In genomic region chr11:19243143-19243542, GRCh38 we compare ENCODE assay signal across 15 cellular contexts.
DNase-seq lines count a peak whose midpoint lies in the region; ATAC-seq and TF ChIP-seq lines count a peak whose summit lies in the region.
"Had no signal": no experiment of that assay in that cellular context is flagged by ENCODE, and none has a peak within 500 bp of the region (broad histone marks: within the 10 kb centered on the region; RNA-seq: fewer than 3 reads in every experiment).

No MANE protein-coding gene starts in this region.

- H4K20me1 ChIP-seq in BLaER1 treated with 17β-estradiol and CSF1 and Interleukin-3, amounts not matched to agents 10 nM and 100 nM = no peaks in the 10 kb centered on the region; a peak in 3 of 22 replicates
- no peaks in the 10 kb centered on the region for H4K20me1 ChIP-seq in DOHH2 (ENCODE audit: control insufficient read depth, insufficient read depth, low read depth, low read length)

- H3F3A ChIP-seq in DOHH2 (ENCODE audit: control insufficient read depth, insufficient read depth) = peaks cover 10% of the 10 kb centered on the region

- no peak for DNase-seq in Ammon's horn (ENCODE audit: low spot score)
- DNase-seq in dedifferentiated amniotic fluid mesenchymal stem cell (ENCODE audit: extremely low spot score) = no peak
- DNase-seq in stimulated activated naive B cell treated with anti-CD40 and anti-IgM and Interleukin-4, amounts not matched to agents 10 μg/mL and 1 μg/mL and 100 μg/mL, for 72 hours = no peak
- DNase-seq: activated T-cell treated with anti-CD3 and anti-CD28 coated beads, Interleukin-2, amount 50 U/mL, for 24 hours; GM23248; islet precursor cell; NK-92 treated with Interleukin-12 subunit alpha and Interleukin-12 subunit beta, amount 100 ng/mL, for 24 hours; stimulated activated CD4-positive, alpha-beta T cell treated with anti-CD3 and anti-CD28 coated beads, Interleukin-1b, Interleukin-23, amount 100 ng/mL, for 48 hours had no signal

- peaks cover 12% of the 10 kb centered on the region for H3K36me3 Mint-ChIP-seq in T-helper 1 cell treated with Interleukin-12 subunit alpha and Interleukin-12 subunit beta and Interleukin-4 antibody, amounts not matched to agents 30 μg/mL and 1 μg/mL, for 36 hours (ENCODE audit: low read depth)
- H3K36me3 Mint-ChIP-seq in stimulated activated naive B cell treated with anti-CD40 and anti-IgM and Interleukin-4, amounts not matched to agents 10 μg/mL and 1 μg/mL and 100 μg/mL, for 72 hours = peaks cover 3 to 4% of the 10 kb centered on the region in 2 donors

- no peak overlapping the region for H3K27ac Mint-ChIP-seq in T-helper 1 cell treated with Interleukin-12 subunit alpha and Interleukin-12 subunit beta and Interleukin-4 antibody, amounts not matched to agents 30 μg/mL and 1 μg/mL, for 36 hours
- no peak overlapping the region for H3K27ac Mint-ChIP-seq in stimulated activated naive B cell treated with anti-CD40 and anti-IgM and Interleukin-4, amounts not matched to agents 10 μg/mL and 1 μg/mL and 100 μg/mL, for 72 hours
- H3K27ac Mint-ChIP-seq: activated T-cell treated with anti-CD3 and anti-CD28 coated beads, Interleukin-2, amount 50 U/mL, for 24 hours had no signal

- H3K9me2 ChIP-seq in DOHH2 (replicated peaks; ENCODE audit: control insufficient read depth, low read length) = no peaks in the 10 kb centered on the region

- H3K4me3 Mint-ChIP-seq in T-helper 1 cell treated with Interleukin-12 subunit alpha and Interleukin-12 subunit beta and Interleukin-4 antibody, amounts not matched to agents 30 μg/mL and 1 μg/mL, for 36 hours = peak overlapping the region; percentile 21
- H3K4me3 Mint-ChIP-seq in stimulated activated naive B cell treated with anti-CD40 and anti-IgM and Interleukin-4, amounts not matched to agents 10 μg/mL and 1 μg/mL and 100 μg/mL, for 72 hours = no peak overlapping the region

- no peak for ATAC-seq in HG03521 (IDR thresholded peaks at IDR 0.05; ENCODE audit: unreplicated experiment)
- ATAC-seq in stimulated activated naive B cell treated with anti-CD40 and anti-IgM and Interleukin-4, amounts not matched to agents 10 μg/mL and 1 μg/mL and 100 μg/mL, for 72 hours (replicated peaks) = no peak
- ATAC-seq: SK-N-SH treated with all-trans-retinoic acid at 6 μM for 48 hours had no signal

- peaks cover 4% of the 10 kb centered on the region for H3K9me3 Mint-ChIP-seq in T-helper 1 cell treated with Interleukin-12 subunit alpha and Interleukin-12 subunit beta and Interleukin-4 antibody, amounts not matched to agents 30 μg/mL and 1 μg/mL, for 36 hours
- no peaks in the 10 kb centered on the region for H3K9me3 Mint-ChIP-seq in stimulated activated naive B cell treated with anti-CD40 and anti-IgM and Interleukin-4, amounts not matched to agents 10 μg/mL and 1 μg/mL and 100 μg/mL, for 72 hours
- H3K9me3 Mint-ChIP-seq: activated T-cell treated with anti-CD3 and anti-CD28 coated beads, Interleukin-2, amount 50 U/mL, for 24 hours had no signal

- H3K36me3 ChIP-seq in BLaER1 treated with 17β-estradiol and CSF1 and Interleukin-3, amounts not matched to agents 10 nM and 100 nM = peaks cover 0 to 13% (median 9%) of the 10 kb centered on the region in 11 experiments; a peak in 10 of 22 replicates
- peaks cover 27% of the 10 kb centered on the region for H3K36me3 ChIP-seq in DOHH2 (ENCODE audit: control insufficient read depth, low read length)
- H3K36me3 ChIP-seq in iPS-20b (ENCODE audit: insufficient read depth, low read depth, low read length) = peaks cover 10% of the 10 kb centered on the region; the same call in 1 of the 2 replicates

- peak overlapping the region in 1 of 10 experiments; percentile 90; a peak in 1 of 20 replicates for H3K4me3 ChIP-seq in BLaER1 treated with 17β-estradiol and CSF1 and Interleukin-3, amounts not matched to agents 10 nM and 100 nM
- H3K4me3 ChIP-seq in DOHH2 (ENCODE audit: low read length) (peak overlapping the region; percentile 94), iPS-20b (ENCODE audit: low read length) (peak overlapping the region; percentile 83; the same call in 1 of the 2 replicates)

- H3K9me3 ChIP-seq in BLaER1 treated with 17β-estradiol and CSF1 and Interleukin-3, amounts not matched to agents 10 nM and 100 nM (replicated peaks in 1 of 11) = peaks cover 0 to 4% (median 0%) of the 10 kb centered on the region in 11 experiments; a peak in 2 of 22 replicates
- no peaks in the 10 kb centered on the region for H3K9me3 ChIP-seq in DOHH2 (ENCODE audit: control insufficient read depth, insufficient read depth, low read length)
- H3K9me3 ChIP-seq in iPS-20b (ENCODE audit: insufficient read depth, low read depth, low read length) = no peaks in the 10 kb centered on the region

- H3K9ac ChIP-seq in BLaER1 treated with 17β-estradiol and CSF1 and Interleukin-3, amounts not matched to agents 10 nM and 100 nM = no peak overlapping the region
- H3K9ac ChIP-seq in iPS-20b (ENCODE audit: low read depth, low read length) = no peak overlapping the region
- H3K9ac ChIP-seq: GM23248 had no signal

- peaks cover 8 to 15% (median 11%) of the 10 kb centered on the region in 11 experiments; a peak in 19 of 22 replicates for H3K27me3 ChIP-seq in BLaER1 treated with 17β-estradiol and CSF1 and Interleukin-3, amounts not matched to agents 10 nM and 100 nM
- H3K27me3 ChIP-seq in DOHH2 (ENCODE audit: control insufficient read depth, low read length) (no peaks in the 10 kb centered on the region), iPS-20b (ENCODE audit: insufficient read depth, low read length) (peaks cover 38% of the 10 kb centered on the region)

- H3K27me3 Mint-ChIP-seq in T-helper 1 cell treated with Interleukin-12 subunit alpha and Interleukin-12 subunit beta and Interleukin-4 antibody, amounts not matched to agents 30 μg/mL and 1 μg/mL, for 36 hours (ENCODE audit: low read depth) = peaks cover 36% of the 10 kb centered on the region
- peaks cover 32 to 37% of the 10 kb centered on the region in 2 donors for H3K27me3 Mint-ChIP-seq in stimulated activated naive B cell treated with anti-CD40 and anti-IgM and Interleukin-4, amounts not matched to agents 10 μg/mL and 1 μg/mL and 100 μg/mL, for 72 hours

- peaks cover 30% of the 10 kb centered on the region for H3K4me1 Mint-ChIP-seq in T-helper 1 cell treated with Interleukin-12 subunit alpha and Interleukin-12 subunit beta and Interleukin-4 antibody, amounts not matched to agents 30 μg/mL and 1 μg/mL, for 36 hours (ENCODE audit: low read depth)
- H3K4me1 Mint-ChIP-seq in stimulated activated naive B cell treated with anti-CD40 and anti-IgM and Interleukin-4, amounts not matched to agents 10 μg/mL and 1 μg/mL and 100 μg/mL, for 72 hours = peaks cover 16 to 31% of the 10 kb centered on the region in 2 donors

- peak overlapping the region; percentile 30 to 99 (median 97); a peak in 18 of 22 replicates for H3K4me2 ChIP-seq in BLaER1 treated with 17β-estradiol and CSF1 and Interleukin-3, amounts not matched to agents 10 nM and 100 nM
- peak overlapping the region; percentile 86 for H3K4me2 ChIP-seq in DOHH2 (ENCODE audit: low read length)

- peaks cover 40% of the 10 kb centered on the region for H3K79me2 ChIP-seq in DOHH2 (ENCODE audit: control insufficient read depth, low read length)

- peak overlapping the region in 1 of 11 experiments; percentile 47; a peak in 1 of 22 replicates for H3K27ac ChIP-seq in BLaER1 treated with 17β-estradiol and CSF1 and Interleukin-3, amounts not matched to agents 10 nM and 100 nM
- no peak overlapping the region for H3K27ac ChIP-seq in DOHH2 (ENCODE audit: low read depth, low read length)
- H3K27ac ChIP-seq in iPS-20b (ENCODE audit: low read length) = no peak overlapping the region
- H3K27ac ChIP-seq: GM23248, VCaP had no signal

- TF ChIP-seq CTCF in DOHH2 (IDR thresholded peaks at IDR 0.05; ENCODE audit: low read depth, low read length, poor library complexity, severe bottlenecking) = no peak

- H3K4me1 ChIP-seq in BLaER1 treated with 17β-estradiol and CSF1 and Interleukin-3, amounts not matched to agents 10 nM and 100 nM = peaks cover 31 to 52% (median 45%) of the 10 kb centered on the region in 10 experiments
- H3K4me1 ChIP-seq in DOHH2 (ENCODE audit: control insufficient read depth, low read length) (peaks cover 36% of the 10 kb centered on the region), iPS-20b (ENCODE audit: insufficient read depth, low read length) (peaks cover 4% of the 10 kb centered on the region; the same call in 1 of the 2 replicates)
